ENCODE assay signal across 8 cellular contexts in the genomic region with DNA sequence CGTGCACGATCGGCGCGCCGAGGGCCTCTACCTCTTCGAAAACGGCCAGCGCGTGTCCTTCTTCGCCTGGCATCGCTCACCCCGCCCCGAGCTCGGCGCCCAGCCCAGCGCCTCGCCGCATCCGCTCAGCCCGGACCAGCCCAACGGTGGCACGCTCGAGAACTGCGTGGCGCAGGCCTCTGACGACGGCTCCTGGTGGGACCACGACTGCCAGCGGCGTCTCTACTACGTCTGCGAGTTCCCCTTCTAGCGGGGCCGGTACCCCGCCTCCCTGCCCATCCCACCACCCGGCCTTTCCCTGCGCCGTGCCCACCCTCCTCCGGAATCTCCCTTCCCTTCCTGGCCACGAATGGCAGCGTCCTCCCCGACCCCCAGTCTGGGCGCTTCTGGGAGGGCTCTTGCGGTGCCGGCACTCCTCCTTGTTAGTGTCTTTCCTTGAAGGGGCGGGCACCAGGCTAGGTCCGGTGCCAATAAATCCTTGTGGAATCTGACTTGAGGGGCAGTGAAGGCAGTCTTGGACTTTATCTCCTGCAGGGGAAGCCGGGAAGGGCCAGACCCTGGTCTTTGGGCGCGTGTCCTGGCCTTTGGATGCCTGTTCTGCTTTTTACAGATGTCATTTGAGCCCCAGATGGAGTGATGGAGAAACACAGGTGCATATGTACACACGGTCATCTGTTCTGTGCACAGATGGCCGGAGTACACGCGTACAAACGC. TPM values are rescaled to one million over a fixed set of nuclear protein-coding genes. Genes with fewer than 3 reads are reported as not detected.
DNase-seq lines count a peak whose midpoint lies in the region; TF ChIP-seq lines count a peak whose summit lies in the region.

No MANE protein-coding gene starts in this region.

- H3K14ac ChIP-seq in neuronal stem cell (ENCODE audit: low read length): peak overlapping the region; percentile 58

- H4K8ac ChIP-seq in neuronal stem cell (ENCODE audit: low read depth, low read length): no peak overlapping the region

- H3K9me3 ChIP-seq in neuronal stem cell (replicated peaks in 1 of 2; ENCODE audit: control insufficient read depth in 2 of 2, insufficient read depth in 1 of 2, low read depth in 1 of 2, low read length in 2 of 2): no peaks in the 10 kb centered on the region

- DNase-seq in NCI-H748 (lab: John Stamatoyannopoulos, UW; ENCODE audit: unreplicated experiment): peak; percentile 62
- DNase-seq in NCI-H748 treated with DMSO at 0.1 percent for 48 hours (lab: John Stamatoyannopoulos, UW): no peak
- DNase-seq in NB4 (ENCODE audit: low read depth): no peak
- DNase-seq in epithelial cell of esophagus (ENCODE audit: low read depth): no peak
- no peak for DNase-seq in neuronal stem cell (ENCODE audit: low spot score)
- no peak for DNase-seq in stimulated activated naive CD4-positive, alpha-beta T cell treated with Interleukin-2 at 50 U/mL for 16 hours (lab: John Stamatoyannopoulos, UW)
- no peak for DNase-seq in RKO (ENCODE audit: low spot score)
- no peak for DNase-seq in hepatic stellate cell (ENCODE audit: low spot score)

- H2BK5ac ChIP-seq in neuronal stem cell (ENCODE audit: low read length): peak overlapping the region; percentile 57

- peak overlapping the region; percentile 99 for H3K4me2 ChIP-seq in neuronal stem cell (ENCODE audit: insufficient read depth, low read length, poor library complexity, severe bottlenecking)

- H3K4me1 ChIP-seq in neuronal stem cell (ENCODE audit: control insufficient read depth in 2 of 2, insufficient read depth in 1 of 2, low read depth in 1 of 2, low read length in 2 of 2): peaks cover 7 to 26% of the 10 kb centered on the region in 2 donors

- H3K4ac ChIP-seq in neuronal stem cell (ENCODE audit: low read length): peak overlapping the region; percentile 14

- H3K9ac ChIP-seq in neuronal stem cell (ENCODE audit: low read depth, low read length, poor library complexity): peak overlapping the region; percentile 99

- H3K27ac ChIP-seq in neuronal stem cell (replicated peaks; ENCODE audit: low read length): peak overlapping the region; percentile 68

- H2AK5ac ChIP-seq in neuronal stem cell (ENCODE audit: low read depth, low read length): peak overlapping the region; percentile 68

- no peaks in the 10 kb centered on the region for H3K36me3 ChIP-seq in neuronal stem cell (replicated peaks in 1 of 2; ENCODE audit: control insufficient read depth in 2 of 2, insufficient read depth in 2 of 2, low read length in 2 of 2)

- H3K18ac ChIP-seq in neuronal stem cell (ENCODE audit: low read length): peak overlapping the region; percentile 98

- no peak overlapping the region for H4K91ac ChIP-seq in neuronal stem cell (ENCODE audit: low read depth, low read length, poor library complexity)

- no peak for TF ChIP-seq CTCF in NB4 (IDR thresholded peaks at IDR 0.05; ENCODE audit: low read depth, low read length)
- no peak for TF ChIP-seq CTCF in epithelial cell of esophagus (IDR thresholded peaks at IDR 0.05; ENCODE audit: insufficient read depth, low read depth, low read length, missing control alignments)

- H3K79me1 ChIP-seq in neuronal stem cell (ENCODE audit: low read depth, low read length): peaks cover 7% of the 10 kb centered on the region

- TF ChIP-seq POLR2A in NB4 (IDR thresholded peaks at IDR 0.05; ENCODE audit: extremely low read depth, insufficient read length): no peak

- peaks cover 0 to 26% (median 21%) of the 10 kb centered on the region in 3 experiments for H3K27me3 ChIP-seq in neuronal stem cell (ENCODE audit: control insufficient read depth in 3 of 3, insufficient read depth in 3 of 3, low read depth in 1 of 3, low read length in 3 of 3)

- peak overlapping the region; percentile 100 for H2AFZ ChIP-seq in neuronal stem cell (ENCODE audit: low read length)

- peak overlapping the region; percentile 44 for H2BK12ac ChIP-seq in neuronal stem cell (ENCODE audit: low read length)

- H3K23ac ChIP-seq in neuronal stem cell (ENCODE audit: low read depth, low read length, poor library complexity): peak overlapping the region; percentile 99

- H2BK15ac ChIP-seq in neuronal stem cell (ENCODE audit: low read length): peak overlapping the region; percentile 82

- H2BK120ac ChIP-seq in neuronal stem cell (ENCODE audit: low read depth, low read length): peak overlapping the region; percentile 25

- H3K4me3 ChIP-seq in NB4 (ENCODE audit: low read depth, low read length) (peak overlapping the region; percentile 63), epithelial cell of esophagus (ENCODE audit: low read length) (peak overlapping the region; percentile 41), neuronal stem cell (ENCODE audit: low read length in 2 of 2) (peak overlapping the region; percentile 71 to 95)

- no CpG with 5 or more reads among the region's 56 CpGs for WGBS in neuronal stem cell (ENCODE audit: extremely low coverage in 2 of 2, insufficient read length in 2 of 2, insufficient replicate concordance in 1 of 2), 2 donors

RNA-seq across cellular contexts. Expression of a gene that starts 2.2 kb away (rescaled TPM):
- 12.3 TPM for polyA plus RNA-seq in neuronal stem cell (2013, experiment 1 of 2)
- 12.3 TPM for polyA plus RNA-seq in neuronal stem cell (2013, experiment 2 of 2)

RNA-seq across cellular contexts. Expression of a gene that starts 5.8 kb away (rescaled TPM):
- 6.2 TPM for polyA plus RNA-seq in neuronal stem cell (2013, experiment 1 of 2)
- 5.9 TPM for polyA plus RNA-seq in neuronal stem cell (2013, experiment 2 of 2)

RNA-seq across cellular contexts. Expression of a gene that starts 44.9 kb away (rescaled TPM):
- polyA plus RNA-seq in neuronal stem cell (2013, experiment 1 of 2): not detected
- polyA plus RNA-seq in neuronal stem cell (2013, experiment 2 of 2): not detected
